Comparison of ENCODE assay signal across 1 cellular context in the genomic region with DNA sequence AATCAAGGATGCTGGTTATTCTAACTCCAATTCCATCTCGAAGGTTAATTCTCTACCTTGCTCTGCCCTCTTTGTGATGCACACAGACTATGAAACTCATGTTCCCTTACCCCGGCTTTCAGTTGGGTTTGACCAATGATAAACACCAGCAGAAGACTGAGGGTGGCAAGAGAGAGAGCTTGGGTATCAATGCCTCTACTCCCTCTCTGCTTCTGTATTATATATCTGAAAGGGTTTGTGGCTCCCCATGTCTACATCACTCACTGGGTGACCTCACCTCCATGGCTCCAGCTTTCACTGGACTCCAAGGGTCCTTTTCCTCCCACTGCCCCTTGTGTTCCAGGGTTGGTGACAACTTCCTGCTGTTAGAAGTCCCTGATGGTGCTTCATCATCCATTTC.
TF ChIP-seq lines count a peak whose summit lies in the region.

No MANE protein-coding gene starts in this region.

TF ChIP-seq in HEK293, 187 proteins besides CTCF, POLR2A, EP300 and RAD21 (continued from another document):
- no peak for TF ChIP-seq PRDM10 (tag by site-specific recombination; IDR thresholded peaks at IDR 0.05)
- peak; percentile 47 for TF ChIP-seq SETDB1 (IDR thresholded peaks at IDR 0.05; ENCODE audit: insufficient read length, low read length)
- peak; percentile 96 for TF ChIP-seq ZNF37A (tag by site-specific recombination; IDR thresholded peaks at IDR 0.05)
- no peak for TF ChIP-seq WT1 (tag by site-specific recombination; IDR thresholded peaks at IDR 0.05)
